ENCODE assay signal across 8 cellular contexts in genomic region chr4:124712417-124713212, GRCh38. TPM values are rescaled to one million over a fixed set of nuclear protein-coding genes. Genes with fewer than 3 reads are reported as not detected.
DNase-seq lines count a peak whose midpoint lies in the region; ATAC-seq and TF ChIP-seq lines count a peak whose summit lies in the region.

Gene ANKRD50 (minus strand): TSS chr4:124712732. CDS start chr4:124710511, 2,221 bp downstream.

- ATAC-seq in GM18519 (IDR thresholded peaks at IDR 0.05; ENCODE audit: low FRiP score, unreplicated experiment) (peak; percentile 49), HG03039 (IDR thresholded peaks at IDR 0.05; ENCODE audit: unreplicated experiment) (peak; percentile 71)

- H3K9me3 ChIP-seq in breast epithelium (no peaks in the 10 kb centered on the region), iPS-18c (ENCODE audit: control insufficient read depth, insufficient read depth, low read length) (peaks cover 2% of the 10 kb centered on the region), skeletal muscle satellite cell (replicated peaks; ENCODE audit: low read length) (no peaks in the 10 kb centered on the region)

- DNase-seq in NCI-H2081 (lab: John Stamatoyannopoulos, UW): peak; percentile 91
- peak; percentile 78 for DNase-seq in UCSD-AML1 (lab: John Stamatoyannopoulos, UW; ENCODE audit: unreplicated experiment)
- DNase-seq in breast epithelium (ENCODE audit: low spot score in 2 of 2): peak; percentile 85 to 89

- peak within 1 kb of the TSS; percentile 89 for H3K4me2 ChIP-seq in skeletal muscle satellite cell (ENCODE audit: low read length)

- peak; percentile 73 for TF ChIP-seq POLR2A in breast epithelium (IDR thresholded peaks at IDR 0.05)

- intact Hi-C loops in breast epithelium (cut with DNase I; ENCODE audit: low total_unique reads): no loop called here

- H3K27me3 ChIP-seq in breast epithelium (no peaks in the 10 kb centered on the region), skeletal muscle satellite cell (ENCODE audit: control insufficient read depth, insufficient read depth, low read length) (no peaks in the 10 kb centered on the region)

- peak within 1 kb of the TSS; percentile 67 to 93 (median 87) for H3K4me3 ChIP-seq in breast epithelium
- H3K4me3 ChIP-seq in iPS-18c (ENCODE audit: insufficient read depth, low read depth, low read length): peak within 1 kb of the TSS; percentile 90
- peak within 1 kb of the TSS; percentile 95 for H3K4me3 ChIP-seq in skeletal muscle satellite cell (ENCODE audit: low read length)

- H3K4me1 ChIP-seq in breast epithelium (peaks cover 0 to 7% of the 10 kb centered on the region in 2 donors), skeletal muscle satellite cell (ENCODE audit: control insufficient read depth, insufficient read depth, low read length) (peaks cover 31% of the 10 kb centered on the region)

- H3K36me3 ChIP-seq in breast epithelium (no peaks in the 10 kb centered on the region), skeletal muscle satellite cell (ENCODE audit: insufficient read depth, low read length) (peaks cover 3% of the 10 kb centered on the region)

- H3K9ac ChIP-seq in skeletal muscle satellite cell (ENCODE audit: low read depth, low read length): peak within 1 kb of the TSS; percentile 98

- H3K27ac ChIP-seq in 22Rv1: peak within 1 kb of the TSS; percentile 90
- H3K27ac ChIP-seq in breast epithelium: peak within 1 kb of the TSS; percentile 98 to 99

- TF ChIP-seq CTCF in 22Rv1 (IDR thresholded peaks at IDR 0.05) (no peak), breast epithelium (IDR thresholded peaks at IDR 0.05) (no peak)

RNA-seq across cellular contexts. Expression of gene ANKRD50, which starts in this region (rescaled TPM):
- 10 to 100 TPM; 14.6 to 35.0 (median 19.3) TPM for total RNA-seq in breast epithelium
- 12.7 and 12.9 TPM in 2 replicates for total RNA-seq in skeletal muscle satellite cell (2012; rRNA removed)

Comparison
In these comparisons a context has a peak if more than half of its experiments do, and no peak if none do; other contexts are left out.
1. Peak in every context shown above with its lines: DNase-seq, ATAC-seq, H3K4me3 ChIP-seq and H3K27ac ChIP-seq.